ENCODE assay signal across 23 cellular contexts in genomic region chr3:118165413-118165812, GRCh38.
"Had no signal": no experiment of that assay in that cellular context is flagged by ENCODE, and none has a peak within 500 bp of the region (broad histone marks: within the 10 kb centered on the region; RNA-seq: fewer than 3 reads in every experiment).

No MANE protein-coding gene starts in this region.

- H3K4me3 ChIP-seq: SK-N-MC had no signal

- DNase-seq: activated CD4-positive, alpha-beta memory T cell treated with anti-CD3 and anti-CD28 coated beads, Interleukin-2, amount 10 ng/mL, durations not matched to agents 7 days and 5 days; activated CD4-positive, alpha-beta T cell treated with anti-CD3 and anti-CD28 coated beads for 36 hours; activated CD4-positive, alpha-beta T cell treated with anti-CD3 and anti-CD28 coated beads, Interleukin-2, amount 50 U/mL, for 1 hour; activated gamma-delta T cell; activated naive CD4-positive, alpha-beta T cell treated with anti-CD3 and anti-CD28 coated beads, Interleukin-2, amount 10 ng/mL, durations not matched to agents 7 days and 5 days; activated naive CD8-positive, alpha-beta T cell treated with anti-CD3 and anti-CD28 coated beads for 36 hours; activated T-cell treated with anti-CD3 and anti-CD28 coated beads for 4 hours; activated T-cell treated with anti-CD3 and anti-CD28 coated beads, Interleukin-2, amount 50 U/mL, for 48 hours; central memory CD4-positive, alpha-beta T cell; Kasumi-1; KBM-7; NCI-H1048; NCI-H1417 treated with DMSO at 0.1 percent for 48 hours; NCI-H1694; NCI-H2029; NCI-H2107; NCI-H510A treated with DMSO at 0.1 percent for 48 hours; NCI-H69; T-helper 1 cell; WERI-Rb-1 had no signal

- ATAC-seq: activated CD4-positive, alpha-beta T cell treated with anti-CD3 and anti-CD28 coated beads for 36 hours; activated T-helper 17 cell treated with anti-CD3 and anti-CD28 coated beads, Interleukin-2, amount 50 U/mL, for 72 hours; Right ventricle myocardium inferior had no signal

- H3K36me3 ChIP-seq: WERI-Rb-1 had no signal
